10 cellular contexts compared by ENCODE assay signal in genomic region chrX:23374291-23374690, GRCh38. TPM values are rescaled to one million over a fixed set of nuclear protein-coding genes. Genes with fewer than 3 reads are reported as not detected.
"Had no signal": no experiment of that assay in that cellular context is flagged by ENCODE, and none has a peak within 500 bp of the region (broad histone marks: within the 10 kb centered on the region; RNA-seq: fewer than 3 reads in every experiment).

No MANE protein-coding gene starts in this region.

- ATAC-seq: activated CD4-positive, CD25-positive, alpha-beta regulatory T cell treated with anti-CD3 and anti-CD28 coated beads, Interleukin-2, amount 50 U/mL, for 24 hours; right lobe of liver; stimulated activated naive CD8-positive, alpha-beta T cell treated with anti-CD3 and anti-CD28 coated beads, Interleukin-15, amount 100 ng/mL, for 72 hours had no signal

- H3K27me3 ChIP-seq: ovary, right lobe of liver, upper lobe of left lung had no signal

- DNase-seq: aorta; glutamatergic neuron; ovary; right lobe of liver; stimulated activated naive CD8-positive, alpha-beta T cell treated with anti-CD3 and anti-CD28 coated beads, Interleukin-15, amount 100 ng/mL, for 72 hours; upper lobe of left lung had no signal

- H3K36me3 ChIP-seq: ovary, right lobe of liver, upper lobe of left lung had no signal

- H3K4me1 ChIP-seq: right lobe of liver had no signal

- H3K9me3 ChIP-seq: ovary, right lobe of liver, upper lobe of left lung had no signal

- H3K27ac ChIP-seq: ovary, right lobe of liver, upper lobe of left lung had no signal

- H3K4me3 ChIP-seq: ovary, right lobe of liver, upper lobe of left lung had no signal

RNA-seq across cellular contexts. Expression of gene PTCHD1, which starts 39.6 kb away (rescaled TPM):
- total RNA-seq: activated CD8-positive, alpha-beta memory T cell treated with anti-CD3 and anti-CD28 coated beads for 36 hours; activated T-helper 1 cell treated with anti-CD3 and anti-CD28 coated beads, Interleukin-12 subunit alpha, Interleukin-12 subunit beta, Interleukin-2, Interleukin-4 antibody, amounts not matched to agents 30 ng/mL and 10 ng/mL and 1 ng/mL, durations not matched to agents 14 hours and 24 hours and 36 hours; pulmonary artery endothelial cell had no signal
